27 cellular contexts compared by ENCODE assay signal in the genomic region with DNA sequence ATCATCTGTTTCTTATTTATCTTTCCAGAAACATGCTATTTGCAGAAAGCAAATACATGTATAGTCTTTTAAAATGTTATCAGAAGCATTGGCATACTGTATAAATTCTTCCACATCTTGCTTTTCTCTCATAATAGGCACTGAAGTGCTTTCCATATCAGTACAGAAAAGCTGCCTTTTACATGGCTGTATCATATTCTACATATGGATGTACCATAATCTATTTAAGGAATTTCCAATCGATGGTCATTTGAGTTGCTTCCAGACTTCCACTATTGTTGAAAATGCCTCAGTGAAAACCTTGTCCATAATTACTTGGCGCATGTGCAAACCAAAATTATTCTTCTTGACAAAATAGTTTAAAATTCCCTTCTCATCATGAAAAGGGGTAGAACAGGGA.
"Had no signal": no experiment of that assay in that cellular context is flagged by ENCODE, and none has a peak within 500 bp of the region (broad histone marks: within the 10 kb centered on the region; RNA-seq: fewer than 3 reads in every experiment).

No MANE protein-coding gene starts in this region.

- FAIRE-seq: urothelium cell line had no signal

- DNase-seq: stimulated activated CD4-positive, alpha-beta T cell treated with anti-CD3 and anti-CD28 coated beads, Interleukin-2, amount 100 ng/mL, for 48 hours; stimulated activated CD4-positive, alpha-beta T cell treated with anti-CD3 and anti-CD28 coated beads, Interleukin-4, amount 100 ng/mL, for 1 hour; stimulated activated CD4-positive, alpha-beta T cell treated with anti-CD3 and anti-CD28 coated beads, Interleukin-4, amount 100 ng/mL, for 24 hours; stimulated activated CD4-positive, alpha-beta T cell treated with anti-CD3 and anti-CD28 coated beads, Interleukin-4, amount 100 ng/mL, for 4 hours; stimulated activated CD8-positive, alpha-beta memory T cell treated with anti-CD3 and anti-CD28 coated beads, Interleukin-4, amount 100 ng/mL, for 48 hours; stimulated activated naive B cell treated with anti-CD40 and anti-IgM and Interleukin-4, amounts not matched to agents 10 μg/mL and 1 μg/mL and 100 μg/mL, for 72 hours; stimulated activated naive CD4-positive, alpha-beta T cell; stimulated activated naive CD4-positive, alpha-beta T cell treated with Interleukin-2 at 50 U/mL for 16 hours; stimulated activated naive CD8-positive, alpha-beta T cell treated with anti-CD3 and anti-CD28 coated beads, Interleukin-15, amount 100 ng/mL, for 72 hours; stimulated activated naive CD8-positive, alpha-beta T cell treated with anti-CD3 and anti-CD28 coated beads, Interleukin-15, Interleukin-2, amounts not matched to agents 100 U/mL and 50 U/mL, for 24 hours; stomach; substantia nigra; testis; thyroid gland; tibial artery; transverse colon; trophoblast cell; upper lobe of left lung; upper lobe of right lung; uterus had no signal

- H3K9me3 ChIP-seq: suprapubic skin, testis, thoracic aorta, transverse colon, upper lobe of right lung, uterus, vagina had no signal

- H3K36me3 ChIP-seq: stomach, suprapubic skin, thoracic aorta, thyroid gland, tibial artery, tibial nerve, transverse colon, upper lobe of left lung, upper lobe of right lung, uterus, vagina had no signal

- H3K27ac ChIP-seq: stomach, suprapubic skin, testis, thoracic aorta, thyroid gland, tibial artery, tibial nerve, transverse colon, upper lobe of left lung, upper lobe of right lung, uterus, vagina had no signal

- H3K27me3 ChIP-seq: stomach, suprapubic skin, testis, thyroid gland, tibial artery, tibial nerve, transverse colon, upper lobe of left lung, upper lobe of right lung, uterus, vagina had no signal

- ATAC-seq: stimulated activated effector memory CD8-positive, alpha-beta T cell treated with anti-CD3 and anti-CD28 coated beads, Interleukin-12 subunit alpha, Interleukin-12 subunit beta, amount 100 ng/mL, for 72 hours; stimulated activated memory B cell treated with anti-CD40 and anti-IgM and Interleukin-4, amounts not matched to agents 10 μg/mL and 1 μg/mL and 100 μg/mL, for 72 hours; stimulated activated naive B cell treated with anti-CD40 and anti-IgM and Interleukin-4, amounts not matched to agents 10 μg/mL and 1 μg/mL and 100 μg/mL, for 72 hours; stimulated activated naive CD8-positive, alpha-beta T cell treated with anti-CD3 and anti-CD28 coated beads, Interleukin-15, amount 100 ng/mL, for 72 hours; stimulated activated naive CD8-positive, alpha-beta T cell treated with anti-CD3 and anti-CD28 coated beads, Interleukin-15, Interleukin-2, amounts not matched to agents 100 U/mL and 50 U/mL, for 24 hours; upper lobe of right lung had no signal

- H3K4me3 ChIP-seq: stomach, suprapubic skin, testis, thoracic aorta, thyroid gland, tibial artery, tibial nerve, transverse colon, upper lobe of left lung, upper lobe of right lung, uterus, vagina had no signal

- H3K4me1 ChIP-seq: stomach, suprapubic skin, thyroid gland, uterus had no signal
